ENCODE assay signal across 17 cellular contexts in genomic region chr5:141762790-141763368, GRCh38.
A peak's percentile ranks its signal among the peaks of the same experiment; 100 is the strongest.
DNase-seq lines count a peak whose midpoint lies in the region; ATAC-seq and TF ChIP-seq lines count a peak whose summit lies in the region.
"Had no signal": no experiment of that assay in that cellular context is flagged by ENCODE, and none has a peak within 500 bp of the region (broad histone marks: within the 10 kb centered on the region; RNA-seq: fewer than 3 reads in every experiment).

No MANE protein-coding gene starts in this region.

- no peaks in the 10 kb centered on the region for H3K79me2 ChIP-seq in neural cell (replicated peaks; ENCODE audit: insufficient read depth, low read length)

- no peaks in the 10 kb centered on the region for H3K27me3 ChIP-seq in neural cell (ENCODE audit: insufficient read depth, low read depth, low read length)
- H3K27me3 ChIP-seq: BLaER1, colonic mucosa, vagina had no signal

- no peak for TF ChIP-seq RAD21 in neural cell (conservative IDR thresholded peaks at IDR 0.05)

- TF ChIP-seq EP300 in neural cell (conservative IDR thresholded peaks at IDR 0.05; ENCODE audit: poor library complexity, severe bottlenecking) = no peak

- peak overlapping the region; percentile 47 for H3K4me3 ChIP-seq in neural cell (ENCODE audit: low read length)
- H3K4me3 ChIP-seq: BLaER1, colonic mucosa, esophagus muscularis mucosa, vagina had no signal

- no peak overlapping the region for H2AFZ ChIP-seq in neural cell (ENCODE audit: low read depth, low read length)

- H3K9me2 ChIP-seq in neural cell (ENCODE audit: insufficient read depth, low read length) = no peaks in the 10 kb centered on the region

- H4K20me1 ChIP-seq in neural cell (ENCODE audit: insufficient read depth) = no peaks in the 10 kb centered on the region
- H4K20me1 ChIP-seq: BLaER1 had no signal

- TF ChIP-seq CTCF in neural cell (IDR thresholded peaks at IDR 0.05; ENCODE audit: poor library complexity, severe bottlenecking) = no peak

- H3K4me2 ChIP-seq in neural cell (ENCODE audit: low read length) = no peak overlapping the region

- no peaks in the 10 kb centered on the region for H3K36me3 ChIP-seq in neural cell (ENCODE audit: insufficient read depth, low read length)
- H3K36me3 ChIP-seq: BLaER1, colonic mucosa, esophagus muscularis mucosa, vagina had no signal

- H3K9ac ChIP-seq in neural cell (ENCODE audit: low read length) = no peak overlapping the region
- H3K9ac ChIP-seq: BLaER1 had no signal

- no peaks in the 10 kb centered on the region for H3K9me3 ChIP-seq in neural cell (ENCODE audit: low read length)
- H3K9me3 ChIP-seq: BLaER1, colonic mucosa, esophagus muscularis mucosa, vagina had no signal

- peak overlapping the region; percentile 70 for H3K27ac ChIP-seq in neural cell (ENCODE audit: low read length)
- H3K27ac ChIP-seq: BLaER1, colonic mucosa, esophagus muscularis mucosa, vagina had no signal

- ATAC-seq in GM18511 (IDR thresholded peaks at IDR 0.05; ENCODE audit: unreplicated experiment) = peak; percentile 48
- ATAC-seq in GM21529 (IDR thresholded peaks at IDR 0.05; ENCODE audit: unreplicated experiment) = peak; percentile 68
- ATAC-seq in SK-N-SH treated with all-trans-retinoic acid at 6 μM for 48 hours = no peak
- ATAC-seq: left lobe of liver; natural killer cell treated with Interleukin-12 subunit alpha and Interleukin-12 subunit beta and Interleukin-15 and Interleukin-18, amount 100 ng/mL, for 72 hours had no signal

- no peaks in the 10 kb centered on the region for H3F3A ChIP-seq in neural cell (ENCODE audit: insufficient read depth, low read length, poor library complexity, severe bottlenecking)

- peak; percentile 83 for DNase-seq in RPMI8226
- DNase-seq in dedifferentiated amniotic fluid mesenchymal stem cell (ENCODE audit: extremely low spot score) = no peak
- no peak for DNase-seq in NCI-H146 treated with DMSO at 0.1 percent for 48 hours (lab: John Stamatoyannopoulos, UW; ENCODE audit: unreplicated experiment)
- DNase-seq: activated CD4-positive, alpha-beta T cell treated with anti-CD3 and anti-CD28 coated beads for 4 hours; activated T-cell treated with anti-CD3 and anti-CD28 coated beads, Interleukin-2, amount 50 U/mL, for 48 hours; colonic mucosa; KBM-7; NCI-H526 had no signal

TF ChIP-seq in neural cell, 6 proteins besides CTCF, POLR2A, EP300 and RAD21:
- TF ChIP-seq MXI1 (conservative IDR thresholded peaks at IDR 0.05; ENCODE audit: poor library complexity, severe bottlenecking) (no peak), EZH2 (IDR thresholded peaks at IDR 0.05; ENCODE audit: borderline replicate concordance, insufficient read depth, low read length, poor library complexity, severe bottlenecking) (no peak), REST (IDR thresholded peaks at IDR 0.05; ENCODE audit: borderline replicate concordance) (no peak), TAF1 (IDR thresholded peaks at IDR 0.05; ENCODE audit: low read depth) (no peak), POLR2AphosphoS5 (IDR thresholded peaks at IDR 0.05) (no peak)
TF ChIP-seq in neural cell: peak in this region for 0.

TF ChIP-seq in SK-N-SH treated with all-trans-retinoic acid at 6 μM for 48 hours, 23 proteins besides CTCF, POLR2A, EP300 and RAD21 (continues in another document):
- TF ChIP-seq RARB (CRISPR knock-in tag; IDR thresholded peaks at IDR 0.05) (no peak), TCF4 (CRISPR knock-in tag; IDR thresholded peaks at IDR 0.05; ENCODE audit: borderline replicate concordance) (no peak), ARNTL (CRISPR knock-in tag; IDR thresholded peaks at IDR 0.05; ENCODE audit: borderline replicate concordance, low read depth) (no peak), TSHZ2 (CRISPR knock-in tag; IDR thresholded peaks at IDR 0.05) (no peak), OSR1 (CRISPR knock-in tag; IDR thresholded peaks at IDR 0.05) (no peak), SNAI2 (CRISPR knock-in tag; IDR thresholded peaks at IDR 0.05) (no peak), CSRNP3 (CRISPR knock-in tag; IDR thresholded peaks at IDR 0.05) (no peak), POU6F1 (CRISPR knock-in tag; IDR thresholded peaks at IDR 0.05; ENCODE audit: borderline replicate concordance, low read depth) (no peak), ZNF8 (CRISPR knock-in tag; IDR thresholded peaks at IDR 0.05) (no peak), BACH2 (CRISPR knock-in tag; IDR thresholded peaks at IDR 0.05; ENCODE audit: borderline replicate concordance) (no peak), ZNF70 (CRISPR knock-in tag; IDR thresholded peaks at IDR 0.05) (no peak), ZFP30 (CRISPR knock-in tag; IDR thresholded peaks at IDR 0.05) (no peak), TOX (CRISPR knock-in tag; IDR thresholded peaks at IDR 0.05; ENCODE audit: borderline replicate concordance) (no peak), PATZ1 (CRISPR knock-in tag; IDR thresholded peaks at IDR 0.05; ENCODE audit: borderline replicate concordance) (no peak), PPARA (CRISPR knock-in tag; IDR thresholded peaks at IDR 0.05; ENCODE audit: borderline replicate concordance) (no peak)
